ENCODE assay signal across 8 cellular contexts in genomic region chr10:35218339-35218955, GRCh38.
DNase-seq lines count a peak whose midpoint lies in the region; ATAC-seq and TF ChIP-seq lines count a peak whose summit lies in the region.

No MANE protein-coding gene starts in this region.

- no peak overlapping the region for H2BK12ac ChIP-seq in neuronal stem cell (ENCODE audit: low read length)

- H3K27ac Mint-ChIP-seq in activated T-cell treated with anti-CD3 and anti-CD28 coated beads, Interleukin-2, amount 50 U/mL, for 72 hours: peak overlapping the region; percentile 81

- no peak overlapping the region for H2AK5ac ChIP-seq in neuronal stem cell (ENCODE audit: low read depth, low read length)

- no peaks in the 10 kb centered on the region for H3K79me2 ChIP-seq in KMS-11 (ENCODE audit: insufficient read depth, low read depth)

- peak overlapping the region; percentile 64 for H3K18ac ChIP-seq in neuronal stem cell (ENCODE audit: low read length)

- H2BK15ac ChIP-seq in neuronal stem cell (ENCODE audit: low read length): no peak overlapping the region

- peak; percentile 83 for ATAC-seq in GM21528 (IDR thresholded peaks at IDR 0.05; ENCODE audit: low FRiP score, unreplicated experiment)
- ATAC-seq in activated T-cell treated with anti-CD3 and anti-CD28 coated beads, Interleukin-2, amount 50 U/mL, for 72 hours (replicated peaks in 1 of 2): peak; percentile 54 to 66

- H3K4ac ChIP-seq in neuronal stem cell (ENCODE audit: low read length): no peak overlapping the region

- H2AFZ ChIP-seq in KMS-11 (ENCODE audit: low read depth): 0 out of 2 replicates have a peak overlapping the region, but pooled peaks have one; percentile 6
- H2AFZ ChIP-seq in neuronal stem cell (ENCODE audit: low read length): peak overlapping the region; percentile 68

- H3K9me3 ChIP-seq in Peyer's patch: no peaks in the 10 kb centered on the region
- no peaks in the 10 kb centered on the region for H3K9me3 ChIP-seq in neuronal stem cell (replicated peaks in 1 of 2; ENCODE audit: control insufficient read depth in 2 of 2, insufficient read depth in 1 of 2, low read depth in 1 of 2, low read length in 2 of 2)

- TF ChIP-seq CTCF in KMS-11 (conservative IDR thresholded peaks at IDR 0.05; ENCODE audit: low read depth, low read length) (peak; percentile 98), Peyer's patch (IDR thresholded peaks at IDR 0.05) (peak; percentile 61 to 87 (median 82))

- no peak overlapping the region for H2BK120ac ChIP-seq in neuronal stem cell (ENCODE audit: low read depth, low read length)

- DNase-seq in DMS 273 (lab: John Stamatoyannopoulos, UW; ENCODE audit: unreplicated experiment) (peak; percentile 91), Peyer's patch (peak; percentile 73 to 94 (median 82)), fibroblast of peridontal ligament (ENCODE audit: extremely low read depth) (peak; percentile 96), neuronal stem cell (ENCODE audit: low spot score) (peak; percentile 78), stromal cell of bone marrow (ENCODE audit: low read depth) (peak; percentile 82)
- peak; percentile 85 for DNase-seq in activated T-cell treated with anti-CD3 and anti-CD28 coated beads, Interleukin-2, amount 50 U/mL, for 72 hours

- H3K27ac ChIP-seq in KMS-11 (no peak overlapping the region), Peyer's patch (peak overlapping the region in 1 of 4 donors; percentile 25), neuronal stem cell (replicated peaks; ENCODE audit: low read length) (no peak overlapping the region)

- H2BK5ac ChIP-seq in neuronal stem cell (ENCODE audit: low read length): no peak overlapping the region

- peaks cover 3% of the 10 kb centered on the region for H3K4me1 ChIP-seq in KMS-11 (ENCODE audit: low read depth, poor library complexity, severe bottlenecking)
- H3K4me1 ChIP-seq in Peyer's patch: no peaks in the 10 kb centered on the region
- peaks cover 3 to 11% of the 10 kb centered on the region in 2 donors for H3K4me1 ChIP-seq in neuronal stem cell (ENCODE audit: control insufficient read depth in 2 of 2, insufficient read depth in 1 of 2, low read depth in 1 of 2, low read length in 2 of 2)

- no peak for TF ChIP-seq POLR2A in Peyer's patch (IDR thresholded peaks at IDR 0.05)

- H3K27me3 Mint-ChIP-seq in activated T-cell treated with anti-CD3 and anti-CD28 coated beads, Interleukin-2, amount 50 U/mL, for 72 hours (ENCODE audit: low read depth): no peaks in the 10 kb centered on the region

- H3K9me3 Mint-ChIP-seq in activated T-cell treated with anti-CD3 and anti-CD28 coated beads, Interleukin-2, amount 50 U/mL, for 72 hours: no peaks in the 10 kb centered on the region

- peak overlapping the region; percentile 80 to 82 for H3K4me3 Mint-ChIP-seq in activated T-cell treated with anti-CD3 and anti-CD28 coated beads, Interleukin-2, amount 50 U/mL, for 72 hours

- H4K8ac ChIP-seq in neuronal stem cell (ENCODE audit: low read depth, low read length): no peak overlapping the region

- H3K36me3 Mint-ChIP-seq in activated T-cell treated with anti-CD3 and anti-CD28 coated beads, Interleukin-2, amount 50 U/mL, for 72 hours (ENCODE audit: insufficient read depth in 2 of 2): peaks cover 0 to 3% of the 10 kb centered on the region in 2 donors

- no peaks in the 10 kb centered on the region for H3K79me1 ChIP-seq in neuronal stem cell (ENCODE audit: low read depth, low read length)

- H3K27me3 ChIP-seq in KMS-11 (ENCODE audit: insufficient read depth, low read depth) (no peaks in the 10 kb centered on the region), Peyer's patch (no peaks in the 10 kb centered on the region), neuronal stem cell (ENCODE audit: control insufficient read depth in 3 of 3, insufficient read depth in 3 of 3, low read depth in 1 of 3, low read length in 3 of 3) (no peaks in the 10 kb centered on the region)

- no peak overlapping the region for H3K23ac ChIP-seq in neuronal stem cell (ENCODE audit: low read depth, low read length, poor library complexity)

- H3K9ac ChIP-seq in KMS-11 (no peak overlapping the region), neuronal stem cell (ENCODE audit: low read depth, low read length, poor library complexity) (peak overlapping the region; percentile 26)

- H3K4me3 ChIP-seq in KMS-11 (IDR thresholded peaks at IDR 0.05; ENCODE audit: insufficient read depth, low read depth, low read length) (no peak overlapping the region), Peyer's patch (no peak overlapping the region), neuronal stem cell (ENCODE audit: low read length in 2 of 2) (no peak overlapping the region)

- H3K14ac ChIP-seq in neuronal stem cell (ENCODE audit: low read length): no peak overlapping the region

- H3K4me1 Mint-ChIP-seq in activated T-cell treated with anti-CD3 and anti-CD28 coated beads, Interleukin-2, amount 50 U/mL, for 72 hours (ENCODE audit: low read depth): peaks cover 57% of the 10 kb centered on the region

- H3K4me2 ChIP-seq in KMS-11: no peak overlapping the region
- H3K4me2 ChIP-seq in neuronal stem cell (ENCODE audit: insufficient read depth, low read length, poor library complexity, severe bottlenecking): no peak overlapping the region

- H3K36me3 ChIP-seq in KMS-11 (ENCODE audit: insufficient read depth): no peaks in the 10 kb centered on the region
- no peaks in the 10 kb centered on the region for H3K36me3 ChIP-seq in Peyer's patch
- no peaks in the 10 kb centered on the region for H3K36me3 ChIP-seq in neuronal stem cell (replicated peaks in 1 of 2; ENCODE audit: control insufficient read depth in 2 of 2, insufficient read depth in 2 of 2, low read length in 2 of 2)

- no peaks in the 10 kb centered on the region for H4K20me1 ChIP-seq in KMS-11 (ENCODE audit: insufficient read depth)

- no CpG with 5 or more reads among the region's 7 CpGs for WGBS in neuronal stem cell (ENCODE audit: extremely low coverage in 2 of 2, insufficient read length in 2 of 2, insufficient replicate concordance in 1 of 2), 2 donors

- no peak overlapping the region for H4K91ac ChIP-seq in neuronal stem cell (ENCODE audit: low read depth, low read length, poor library complexity)
